In the genomic region with DNA sequence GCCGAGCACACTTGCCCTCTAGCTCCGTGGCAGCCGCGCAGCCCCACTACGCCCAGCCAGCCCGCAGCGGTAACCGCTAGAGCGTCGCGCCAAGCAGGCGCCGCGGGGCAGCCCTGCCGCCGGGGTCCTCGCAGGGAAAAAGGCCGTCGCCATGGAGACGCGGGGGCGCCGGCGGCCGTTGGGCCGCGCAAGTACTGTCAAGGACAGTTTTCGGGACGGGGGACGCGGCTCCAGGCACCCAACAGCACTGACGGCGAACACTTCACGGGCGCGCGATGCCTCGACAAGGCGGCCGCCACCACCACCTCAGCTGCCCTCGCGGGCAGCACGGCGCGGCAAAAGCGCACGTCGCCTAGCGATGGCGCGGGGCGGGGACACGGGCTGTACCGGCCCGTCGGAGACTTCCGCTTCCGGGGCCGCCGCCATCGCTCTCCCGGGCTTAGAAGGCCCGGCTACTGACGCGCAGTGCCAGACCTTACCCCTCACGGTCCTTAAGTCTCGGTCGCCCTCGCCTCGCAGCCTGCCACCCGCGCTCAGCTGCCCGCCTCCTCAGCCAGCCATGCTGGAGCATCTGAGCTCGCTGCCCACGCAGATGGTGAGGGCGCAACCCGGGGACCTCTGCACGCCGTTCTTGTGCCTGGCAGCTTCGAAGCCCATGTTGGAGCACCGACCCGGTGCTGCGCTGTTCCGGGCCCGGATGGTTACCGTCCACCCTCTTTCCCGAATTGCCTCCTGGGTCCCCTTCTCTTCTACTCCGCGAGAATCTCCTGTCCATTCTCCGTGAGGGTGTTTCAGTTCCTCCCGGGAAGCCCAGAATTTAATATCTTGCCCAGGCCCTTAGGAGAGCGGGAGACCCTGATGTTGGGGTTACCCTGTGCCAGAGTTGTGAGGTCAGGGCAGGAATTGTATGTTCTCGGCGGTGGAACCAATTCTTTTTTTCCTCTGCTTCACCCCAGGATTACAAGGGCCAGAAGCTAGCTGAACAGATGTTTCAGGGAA, we compare ENCODE assay signal across 7 cellular contexts. TPM values are rescaled to one million over a fixed set of nuclear protein-coding genes. Genes with fewer than 3 reads are reported as not detected.
A peak's percentile ranks its signal among the peaks of the same experiment; 100 is the strongest.
DNase-seq lines count a peak whose midpoint lies in the region; ATAC-seq and TF ChIP-seq lines count a peak whose summit lies in the region.

A gene with protein sequence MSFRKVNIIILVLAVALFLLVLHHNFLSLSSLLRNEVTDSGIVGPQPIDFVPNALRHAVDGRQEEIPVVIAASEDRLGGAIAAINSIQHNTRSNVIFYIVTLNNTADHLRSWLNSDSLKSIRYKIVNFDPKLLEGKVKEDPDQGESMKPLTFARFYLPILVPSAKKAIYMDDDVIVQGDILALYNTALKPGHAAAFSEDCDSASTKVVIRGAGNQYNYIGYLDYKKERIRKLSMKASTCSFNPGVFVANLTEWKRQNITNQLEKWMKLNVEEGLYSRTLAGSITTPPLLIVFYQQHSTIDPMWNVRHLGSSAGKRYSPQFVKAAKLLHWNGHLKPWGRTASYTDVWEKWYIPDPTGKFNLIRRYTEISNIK (minus strand): TSS at position 104 of the 999 bp plus-strand sequence. CDS start 5,331 bp downstream, outside the sequence.
A gene (plus strand): TSS at position 419 of the 999 bp plus-strand sequence. CDS start 141 bp downstream, at position 560.

- peak within 1 kb of the TSS; percentile 99 for H3K4me3 ChIP-seq in iPS-18a (ENCODE audit: low read length)
- H3K4me3 ChIP-seq in skeletal muscle tissue (ENCODE audit: low read length in 3 of 3) = peak within 1 kb of the TSS; percentile 98 to 100 (median 99)

- H3K27me3 Mint-ChIP-seq in brain = peaks cover 12% of the 10 kb centered on the region

- peak within 1 kb of the TSS; percentile 93 to 98 (median 96) for H3K4me3 Mint-ChIP-seq in brain

- no peaks in the 10 kb centered on the region for H3K9me3 Mint-ChIP-seq in brain

- DNase-seq in NCI-H2029 (lab: John Stamatoyannopoulos, UW) (peak; percentile 71), UCSD-AML1 (lab: John Stamatoyannopoulos, UW; ENCODE audit: unreplicated experiment) (peak; percentile 89)

- H3K4me1 ChIP-seq in iPS-18a (ENCODE audit: control insufficient read depth, low read depth, low read length) (peaks cover 5% of the 10 kb centered on the region), skeletal muscle tissue (ENCODE audit: control insufficient read depth in 3 of 3, insufficient read depth in 3 of 3, low read length in 3 of 3) (peaks cover 24 to 39% (median 28%) of the 10 kb centered on the region in 3 donors)

- no peaks in the 10 kb centered on the region for H3K27me3 ChIP-seq in iPS-18a (ENCODE audit: control insufficient read depth, insufficient read depth, low read length)
- no peaks in the 10 kb centered on the region for H3K27me3 ChIP-seq in skeletal muscle tissue (ENCODE audit: control insufficient read depth in 3 of 3, insufficient read depth in 3 of 3, low read length in 3 of 3)

- peak within 1 kb of the TSS; percentile 94 to 99 (median 97) for H3K27ac Mint-ChIP-seq in brain

- peaks cover 12% of the 10 kb centered on the region for H3K36me3 ChIP-seq in iPS-18a (ENCODE audit: control insufficient read depth, low read depth, low read length)
- peaks cover 4 to 21% (median 18%) of the 10 kb centered on the region in 3 donors for H3K36me3 ChIP-seq in skeletal muscle tissue (ENCODE audit: control insufficient read depth in 3 of 3, insufficient read depth in 3 of 3, low read length in 3 of 3)

- no peak for TF ChIP-seq CTCF in brain (conservative IDR thresholded peaks at IDR 0.05)

- H3K36me3 Mint-ChIP-seq in brain = peaks cover 32% of the 10 kb centered on the region

- H3K27ac ChIP-seq in iPS-18a (ENCODE audit: low read length) (peak within 1 kb of the TSS; percentile 52), skeletal muscle tissue (ENCODE audit: low read depth, low read length) (peak within 1 kb of the TSS; percentile 79)

- ATAC-seq in GM18511 (IDR thresholded peaks at IDR 0.05; ENCODE audit: unreplicated experiment) (peak; percentile 85), HG02970 (IDR thresholded peaks at IDR 0.05; ENCODE audit: low FRiP score, unreplicated experiment) (peak; percentile 71)

- peak within 1 kb of the TSS; percentile 90 for H3K9ac ChIP-seq in iPS-18a (ENCODE audit: low read length)
- peak within 1 kb of the TSS; percentile 94 to 98 (median 98) for H3K9ac ChIP-seq in skeletal muscle tissue (ENCODE audit: low read depth in 1 of 3, low read length in 3 of 3)

- H3K4me1 Mint-ChIP-seq in brain = peaks cover 53% of the 10 kb centered on the region

- H3K9me3 ChIP-seq in iPS-18a (ENCODE audit: control insufficient read depth, low read depth, low read length) (no peaks in the 10 kb centered on the region), skeletal muscle tissue (ENCODE audit: control insufficient read depth in 3 of 3, low read length in 3 of 3) (no peaks in the 10 kb centered on the region)

RNA-seq across cellular contexts. Expression of the first gene that starts in this region (rescaled TPM):
- 29.4 TPM for polyA plus RNA-seq in brain (ENCODE audit: insufficient read depth, low read depth, low replicate concordance)
- 61.1 TPM for total RNA-seq in skeletal muscle tissue

RNA-seq across cellular contexts. Expression of the second gene that starts in this region (rescaled TPM):
- 130 TPM for polyA plus RNA-seq in brain (ENCODE audit: insufficient read depth, low read depth, low replicate concordance)
- total RNA-seq in skeletal muscle tissue = 43.3 TPM

Comparison
In these comparisons a context has a peak if more than half of its experiments do, and no peak if none do; other contexts are left out.
1. Peak in every context shown above with its lines: DNase-seq, ATAC-seq, H3K4me3 ChIP-seq and H3K27ac ChIP-seq.